35 cellular contexts compared by ENCODE assay signal in genomic region chr6:23661549-23661948, GRCh38.
"Had no signal": no experiment of that assay in that cellular context is flagged by ENCODE, and none has a peak within 500 bp of the region (broad histone marks: within the 10 kb centered on the region; RNA-seq: fewer than 3 reads in every experiment).

No MANE protein-coding gene starts in this region.

- H3K4me3 ChIP-seq: MG63 had no signal

- H3K27me3 ChIP-seq: MG63 had no signal

- H3K9me3 ChIP-seq: MG63 had no signal

- H3K36me3 ChIP-seq: MG63 had no signal

- DNase-seq: Karpas-422, Kasumi-1, MG63, MM.1S, MV-4-11, NCI-H1048, NCI-H1092, NCI-H1092 treated with DMSO at 0.1 percent for 48 hours, NCI-H1105, NCI-H1105 treated with DMSO at 0.1 percent for 48 hours, NCI-H1417, NCI-H1417 treated with DMSO at 0.1 percent for 48 hours, NCI-H1436, NCI-H1436 treated with DMSO at 0.1 percent for 48 hours, NCI-H146, NCI-H1694, NCI-H1694 treated with DMSO at 0.1 percent for 48 hours, NCI-H187, NCI-H187 treated with DMSO at 0.1 percent for 48 hours, NCI-H1930, NCI-H2029, NCI-H2029 treated with DMSO at 0.1 percent for 48 hours, NCI-H2081, NCI-H2081 treated with DMSO at 0.1 percent for 48 hours, NCI-H2107, NCI-H2171, NCI-H2171 treated with DMSO at 0.1 percent for 48 hours, NCI-H2227 treated with DMSO at 0.1 percent for 48 hours, NCI-H226, NCI-H345, NCI-H446, NCI-H446 treated with DMSO at 0.1 percent for 48 hours, NCI-H510A, NCI-H510A treated with DMSO at 0.1 percent for 48 hours, NCI-H524 had no signal
